9 cellular contexts compared by ENCODE assay signal in the genomic region with DNA sequence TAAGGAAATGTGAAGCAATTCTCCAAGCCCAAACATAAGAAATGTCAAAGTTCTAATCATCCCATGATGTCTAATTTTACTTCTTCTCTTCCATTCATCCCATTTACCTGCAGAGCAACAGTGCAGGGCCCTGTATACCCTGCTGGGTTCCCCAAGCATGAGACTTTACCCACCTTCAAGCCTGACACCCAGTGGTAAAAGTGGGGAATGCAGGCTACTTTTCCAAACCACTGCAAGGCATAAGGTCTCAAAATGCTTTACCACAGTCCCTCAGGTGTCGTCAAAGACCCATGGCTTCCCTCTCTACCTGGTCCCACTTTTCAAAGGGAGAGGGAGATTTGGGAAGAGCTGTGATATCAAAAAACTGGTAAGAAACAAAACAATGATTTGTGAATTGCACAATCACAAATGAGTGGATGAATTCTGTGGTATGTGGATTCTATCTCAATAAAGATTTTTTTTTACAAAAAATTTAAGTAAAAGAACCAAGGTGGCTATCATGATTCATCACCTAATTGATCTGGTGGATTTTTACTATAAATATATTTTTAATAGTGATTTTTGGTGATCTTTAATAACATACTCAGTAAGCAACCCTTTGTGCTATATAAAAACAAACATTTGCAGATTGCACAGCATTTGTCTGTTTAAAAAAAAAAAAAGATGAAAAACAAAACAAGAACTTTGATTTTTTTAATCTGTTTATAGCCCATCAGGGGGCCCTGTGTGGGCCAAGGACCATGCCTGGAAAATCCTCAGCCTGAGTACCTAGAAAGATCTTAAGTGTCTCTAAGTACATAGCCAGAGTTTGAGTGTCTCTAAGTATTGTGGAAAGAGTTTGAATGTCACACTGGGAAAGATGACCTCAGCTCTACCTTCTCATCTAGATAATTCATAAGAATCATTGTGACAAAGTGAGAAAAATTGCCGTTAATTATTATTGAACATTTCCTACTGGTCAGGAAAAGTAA.
DNase-seq lines count a peak whose midpoint lies in the region; ATAC-seq and TF ChIP-seq lines count a peak whose summit lies in the region.
"Had no signal": no experiment of that assay in that cellular context is flagged by ENCODE, and none has a peak within 500 bp of the region (broad histone marks: within the 10 kb centered on the region; RNA-seq: fewer than 3 reads in every experiment).

No MANE protein-coding gene starts in this region.

- WGBS in heart right ventricle, 2 donors: 46 to 50% methylated on average over 2 of the region's 2 CpGs
- WGBS in sigmoid colon, 2 donors: 40 to 49% methylated on average over 2 of the region's 2 CpGs

- intact Hi-C loops in CD14-positive monocyte (cut with micrococcal nuclease): no loop called here
- intact Hi-C loops in heart right ventricle (cut with DNase I): no loop called here
- intact Hi-C loops in sigmoid colon (cut with DNase I): no loop called here

- H3K4me1 Mint-ChIP-seq in CD14-positive monocyte: no peaks in the 10 kb centered on the region
- H3K4me1 Mint-ChIP-seq in activated T-cell treated with anti-CD3 and anti-CD28 coated beads, Interleukin-2, amount 50 U/mL, for 72 hours (ENCODE audit: low read depth): peaks cover 11% of the 10 kb centered on the region

- peaks cover 0 to 4% (median 0%) of the 10 kb centered on the region in 11 donors for H3K9me3 ChIP-seq in heart right ventricle
- H3K9me3 ChIP-seq in sigmoid colon: no peaks in the 10 kb centered on the region

- DNase-seq in CD14-positive monocyte (ENCODE audit: low spot score) (no peak), GM19238 (ENCODE audit: insufficient read length, low spot score) (peak; percentile 29), NCI-H510A treated with DMSO at 0.1 percent for 48 hours (lab: John Stamatoyannopoulos, UW) (peak; percentile 97), heart right ventricle (peak in 1 of 2 donors; percentile 23), sigmoid colon (no peak)
- DNase-seq in activated T-cell treated with anti-CD3 and anti-CD28 coated beads, Interleukin-2, amount 50 U/mL, for 72 hours: peak; percentile 51 to 54

- H3K27ac ChIP-seq in heart right ventricle (no peak overlapping the region), sigmoid colon (no peak overlapping the region)
- H3K27ac ChIP-seq: skin epidermis had no signal

- no peaks in the 10 kb centered on the region for H3K4me1 ChIP-seq in heart right ventricle
- H3K4me1 ChIP-seq in sigmoid colon: no peaks in the 10 kb centered on the region

- no peak for TF ChIP-seq POLR2A in sigmoid colon (IDR thresholded peaks at IDR 0.05)

- H3K27me3 ChIP-seq in heart right ventricle: peaks cover 0 to 53% (median 24%) of the 10 kb centered on the region in 7 donors
- H3K27me3 ChIP-seq in sigmoid colon: peaks cover 0 to 13% (median 0%) of the 10 kb centered on the region in 3 donors

- no peaks in the 10 kb centered on the region for H3K36me3 Mint-ChIP-seq in CD14-positive monocyte
- H3K36me3 Mint-ChIP-seq in activated T-cell treated with anti-CD3 and anti-CD28 coated beads, Interleukin-2, amount 50 U/mL, for 72 hours (ENCODE audit: insufficient read depth in 2 of 2): no peaks in the 10 kb centered on the region

- no peak for TF ChIP-seq EP300 in sigmoid colon (IDR thresholded peaks at IDR 0.05)

- H3K36me3 ChIP-seq in heart right ventricle: no peaks in the 10 kb centered on the region
- no peaks in the 10 kb centered on the region for H3K36me3 ChIP-seq in sigmoid colon

- ATAC-seq in activated T-cell treated with anti-CD3 and anti-CD28 coated beads, Interleukin-2, amount 50 U/mL, for 72 hours (replicated peaks in 1 of 2): peak; percentile 49 to 53
- ATAC-seq in heart right ventricle (peak in 2 of 8 donors; percentile 31 to 42), GM19324 (IDR thresholded peaks at IDR 0.05; ENCODE audit: low FRiP score, unreplicated experiment) (no peak), HG02623 (IDR thresholded peaks at IDR 0.05; ENCODE audit: unreplicated experiment) (no peak)

- no peak overlapping the region for H3K27ac Mint-ChIP-seq in CD14-positive monocyte
- no peak overlapping the region for H3K27ac Mint-ChIP-seq in activated T-cell treated with anti-CD3 and anti-CD28 coated beads, Interleukin-2, amount 50 U/mL, for 72 hours

- TF ChIP-seq CTCF in CD14-positive monocyte (IDR thresholded peaks at IDR 0.05) (peak; percentile 79), heart right ventricle (IDR thresholded peaks at IDR 0.05) (peak; percentile 35 to 80 (median 71)), sigmoid colon (IDR thresholded peaks at IDR 0.05) (peak in 3 of 4 experiments; percentile 54 to 70 (median 59))

- H3K4me3 Mint-ChIP-seq in CD14-positive monocyte: no peak overlapping the region
- H3K4me3 Mint-ChIP-seq in activated T-cell treated with anti-CD3 and anti-CD28 coated beads, Interleukin-2, amount 50 U/mL, for 72 hours: no peak overlapping the region

- peaks cover 0 to 11% (median 0%) of the 10 kb centered on the region in 3 donors for H3K27me3 Mint-ChIP-seq in CD14-positive monocyte (ENCODE audit: low read depth in 3 of 3)
- H3K27me3 Mint-ChIP-seq in activated T-cell treated with anti-CD3 and anti-CD28 coated beads, Interleukin-2, amount 50 U/mL, for 72 hours (ENCODE audit: low read depth): peaks cover 9% of the 10 kb centered on the region

- H3K9me3 Mint-ChIP-seq in CD14-positive monocyte: peaks cover 4 to 16% (median 10%) of the 10 kb centered on the region in 7 donors
- H3K9me3 Mint-ChIP-seq in activated T-cell treated with anti-CD3 and anti-CD28 coated beads, Interleukin-2, amount 50 U/mL, for 72 hours: no peaks in the 10 kb centered on the region

- no peak overlapping the region for H3K4me3 ChIP-seq in heart right ventricle
- H3K4me3 ChIP-seq in sigmoid colon: no peak overlapping the region
- H3K4me3 ChIP-seq: skin epidermis had no signal

Comparison
In these comparisons a context has a peak if more than half of its experiments do, and no peak if none do; other contexts are left out.
1. DNase-seq: peak in GM19238 (single experiment), NCI-H510A treated with DMSO at 0.1 percent for 48 hours (single experiment) and activated T-cell treated with anti-CD3 and anti-CD28 coated beads, Interleukin-2, amount 50 U/mL, for 72 hours (2 of 2); none in CD14-positive monocyte (single experiment) and sigmoid colon (single experiment).
2. ATAC-seq: peak in activated T-cell treated with anti-CD3 and anti-CD28 coated beads, Interleukin-2, amount 50 U/mL, for 72 hours (2 of 2); none in GM19324 (single experiment) and HG02623 (single experiment).
3. Peak in every context shown above with its lines, with median percentiles within 50 percentile points of each other: CTCF ChIP-seq.